Comparison of ENCODE assay signal across 8 cellular contexts in genomic region chr7:43260980-43261878, GRCh38.
A peak's percentile ranks its signal among the peaks of the same experiment; 100 is the strongest.
DNase-seq lines count a peak whose midpoint lies in the region; ATAC-seq and TF ChIP-seq lines count a peak whose summit lies in the region.

No MANE protein-coding gene starts in this region.

- ATAC-seq in GM18505 (IDR thresholded peaks at IDR 0.05; ENCODE audit: unreplicated experiment) (peak; percentile 71), HG03432 (IDR thresholded peaks at IDR 0.05; ENCODE audit: unreplicated experiment) (peak; percentile 81)

- TF ChIP-seq POLR2A in GM18505 (IDR thresholded peaks at IDR 0.05; ENCODE audit: borderline replicate concordance, extremely low read depth, insufficient read depth, insufficient read length) = no peak

- no peak overlapping the region for H3K4me3 ChIP-seq in A673 (ENCODE audit: low read depth, low read length, poor library complexity, severe bottlenecking)

- H3K36me3 ChIP-seq in A673 (ENCODE audit: insufficient read depth, low read length, poor library complexity, severe bottlenecking) = no peaks in the 10 kb centered on the region

- H3K27me3 ChIP-seq in A673 (replicated peaks; ENCODE audit: insufficient read depth, low read depth, low read length, poor library complexity) = no peaks in the 10 kb centered on the region

- intact Hi-C loops in A673 (cut with micrococcal nuclease; ENCODE audit: unreplicated experiment) = loop anchor here (1.0 to 5.0 kb wide), 2 partner anchors 149 to 320 kb away; partner anchors contain the start of gene HECW1

- no peaks in the 10 kb centered on the region for H3K4me1 ChIP-seq in A673 (ENCODE audit: insufficient read depth, low read length, poor library complexity, severe bottlenecking)

- TF ChIP-seq CTCF in A673 (conservative IDR thresholded peaks at IDR 0.05; ENCODE audit: low read depth, low read length) = peak; percentile 96

- POLR2A ChIA-PET in A673 (lab: Charles Lee; ENCODE audit: low non-redundant PET) = no interaction called here

- DNase-seq in A673 (ENCODE audit: low spot score) (peak; percentile 91), NCI-H748 (lab: John Stamatoyannopoulos, UW; ENCODE audit: unreplicated experiment) (peak; percentile 78), ecto neural progenitor cell (ENCODE audit: low spot score) (peak; percentile 80), lung microvascular endothelial cell (ENCODE audit: low read depth in 2 of 2) (peak; percentile 84 to 86)
- DNase-seq in activated CD4-positive, alpha-beta T cell treated with anti-CD3 and anti-CD28 coated beads, Interleukin-2, amount 50 U/mL, for 4 hours = peak; percentile 42 to 44
- peak; percentile 21 for DNase-seq in stimulated activated CD8-positive, alpha-beta memory T cell treated with anti-CD3 and anti-CD28 coated beads, Interleukin-15, amount 100 ng/mL, for 24 hours (ENCODE audit: low read depth)

- H3K27ac ChIP-seq in A673 (ENCODE audit: low read depth, low read length, poor library complexity, severe bottlenecking) = no peak overlapping the region

- H3K9me3 ChIP-seq in A673 (ENCODE audit: low read depth, low read length, poor library complexity, severe bottlenecking) = no peaks in the 10 kb centered on the region

- BruUV-seq in A673 (replicated peaks; lab: Mats Ljungman, UMichigan) = no TSS peak

- CTCF ChIA-PET in A673 (lab: Charles Lee) = interaction anchor here (0.5 to 1.2 kb wide), 11 partner anchors 9 to 1192 kb away, joined by 3 to 7 read pairs (median 4); partner anchors contain the start of genes MRPL32 and PSMA2

Comparison
In these comparisons a context has a peak if more than half of its experiments do, and no peak if none do; other contexts are left out.
1. DNase-seq: peak in every context shown above with its lines; median percentile 91 in A673; 85 in lung microvascular endothelial cell; 80 in ecto neural progenitor cell; 78 in NCI-H748; 43 in activated CD4-positive, alpha-beta T cell treated with anti-CD3 and anti-CD28 coated beads, Interleukin-2, amount 50 U/mL, for 4 hours; 21 in stimulated activated CD8-positive, alpha-beta memory T cell treated with anti-CD3 and anti-CD28 coated beads, Interleukin-15, amount 100 ng/mL, for 24 hours.